In the genomic region with DNA sequence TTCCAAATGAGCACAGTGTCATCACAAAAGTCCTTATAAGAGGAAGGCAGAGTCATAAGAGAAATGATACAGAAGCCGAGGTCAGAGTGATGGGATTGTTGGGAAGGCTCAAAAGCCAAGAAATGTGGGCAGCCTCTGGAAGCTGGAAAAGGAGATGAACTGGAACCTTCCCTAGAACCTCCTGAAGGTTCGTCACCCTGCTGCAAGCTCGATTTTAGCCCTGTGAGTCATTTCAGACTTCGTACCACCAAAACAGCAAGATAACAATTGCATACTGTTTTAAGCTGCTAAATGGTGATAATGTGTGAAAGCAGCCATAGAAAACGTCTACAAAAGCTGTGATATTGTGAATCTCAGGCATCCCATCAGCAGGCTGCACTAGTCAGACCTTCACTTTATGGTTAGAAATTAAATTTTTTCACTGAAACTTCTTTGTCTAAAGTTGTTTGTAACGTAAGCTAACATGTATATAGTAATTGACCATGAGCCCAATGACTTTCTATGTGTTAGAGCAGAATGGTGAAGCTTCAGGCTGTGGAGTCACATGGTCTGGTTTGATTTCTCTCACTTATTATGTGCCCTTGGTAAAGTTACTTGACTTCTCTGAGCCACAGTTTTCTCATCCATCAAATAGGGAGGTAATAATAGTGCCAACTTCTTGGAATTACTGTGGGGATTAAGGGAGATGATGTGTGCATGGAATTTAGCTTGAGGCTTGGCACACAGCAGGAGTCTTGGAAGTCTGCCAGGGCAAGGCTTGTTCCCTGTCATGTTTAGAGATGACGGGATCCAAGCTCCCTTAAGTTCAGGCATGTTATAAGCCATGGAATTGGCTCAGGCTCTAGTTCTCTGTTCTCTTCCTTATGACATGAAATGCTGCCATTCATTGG, we compare ENCODE assay signal across 11 cellular contexts.
A peak's percentile ranks its signal among the peaks of the same experiment; 100 is the strongest.
DNase-seq lines count a peak whose midpoint lies in the region; ATAC-seq and TF ChIP-seq lines count a peak whose summit lies in the region.
"Had no signal": no experiment of that assay in that cellular context is flagged by ENCODE, and none has a peak within 500 bp of the region (broad histone marks: within the 10 kb centered on the region; RNA-seq: fewer than 3 reads in every experiment).

No MANE protein-coding gene starts in this region.

- TF ChIP-seq CTCF in CD8-positive, alpha-beta T cell (IDR thresholded peaks at IDR 0.05): no peak

- no peaks in the 10 kb centered on the region for H3K9me3 Mint-ChIP-seq in CD8-positive, alpha-beta T cell
- H3K9me3 Mint-ChIP-seq in immature natural killer cell: no peaks in the 10 kb centered on the region
- H3K9me3 Mint-ChIP-seq: dendritic cell treated with granulocyte-macrophage colony-stimulating factor and Interleukin-4, amounts not matched to agents 40 ng/mL and 50 ng/mL, for 4 days had no signal

- no peak for DNase-seq in CD8-positive, alpha-beta T cell
- DNase-seq in NCI-H1048 (lab: John Stamatoyannopoulos, UW) (peak; percentile 76), adipocyte (ENCODE audit: low read depth) (peak; percentile 79), immature natural killer cell (no peak)

- no peaks in the 10 kb centered on the region for H3K9me3 ChIP-seq in CD8-positive, alpha-beta T cell (ENCODE audit: low read length)
- no peaks in the 10 kb centered on the region for H3K9me3 ChIP-seq in adipocyte (ENCODE audit: control insufficient read depth, low read length)
- H3K9me3 ChIP-seq: pancreas, tibial nerve had no signal

- H3K4me1 Mint-ChIP-seq in CD8-positive, alpha-beta T cell (ENCODE audit: low read depth): peaks cover 1% of the 10 kb centered on the region
- no peaks in the 10 kb centered on the region for H3K4me1 Mint-ChIP-seq in immature natural killer cell

- no peak overlapping the region for H3K4me3 ChIP-seq in CD8-positive, alpha-beta T cell (ENCODE audit: low read depth, low read length)
- H3K4me3 ChIP-seq in adipocyte (ENCODE audit: low read length): no peak overlapping the region
- H3K4me3 ChIP-seq: pancreas, tibial nerve had no signal

- H3K27me3 Mint-ChIP-seq in CD8-positive, alpha-beta T cell (ENCODE audit: low read depth): no peaks in the 10 kb centered on the region
- peaks cover 0 to 2% (median 1%) of the 10 kb centered on the region in 3 donors for H3K27me3 Mint-ChIP-seq in immature natural killer cell (ENCODE audit: low read depth in 3 of 3)
- H3K27me3 Mint-ChIP-seq: dendritic cell treated with granulocyte-macrophage colony-stimulating factor and Interleukin-4, amounts not matched to agents 40 ng/mL and 50 ng/mL, for 4 days had no signal

- peak overlapping the region; percentile 6 for H3K27ac Mint-ChIP-seq in CD8-positive, alpha-beta T cell
- H3K27ac Mint-ChIP-seq in immature natural killer cell: peak overlapping the region in 3 of 6 donors; percentile 15 to 30 (median 20)
- H3K27ac Mint-ChIP-seq: dendritic cell treated with granulocyte-macrophage colony-stimulating factor and Interleukin-4, amounts not matched to agents 40 ng/mL and 50 ng/mL, for 4 days had no signal

- H3K27me3 ChIP-seq in CD8-positive, alpha-beta T cell (ENCODE audit: insufficient read depth, low read length): no peaks in the 10 kb centered on the region
- H3K27me3 ChIP-seq in adipocyte (replicated peaks; ENCODE audit: control insufficient read depth, insufficient read depth, low read length): no peaks in the 10 kb centered on the region
- H3K27me3 ChIP-seq in layer of hippocampus (ENCODE audit: control insufficient read depth, insufficient read depth, low read length): no peaks in the 10 kb centered on the region
- H3K27me3 ChIP-seq: pancreas, tibial nerve had no signal

- H3K4me1 ChIP-seq in CD8-positive, alpha-beta T cell (ENCODE audit: insufficient read depth, low read length): no peaks in the 10 kb centered on the region
- H3K4me1 ChIP-seq in adipocyte (ENCODE audit: control insufficient read depth, insufficient read depth, low read length): peaks cover 11% of the 10 kb centered on the region
- H3K4me1 ChIP-seq: pancreas had no signal

- CTCF ChIA-PET in CD8-positive, alpha-beta T cell (lab: Charles Lee): interaction anchor here (1.4 kb wide), 1 partner anchor 154 kb away, joined by 7 read pairs; no protein-coding TSS in a partner anchor

- H3K9ac ChIP-seq in adipocyte (ENCODE audit: low read length): no peak overlapping the region

- no peak overlapping the region for H3K4me3 Mint-ChIP-seq in CD8-positive, alpha-beta T cell
- H3K4me3 Mint-ChIP-seq in immature natural killer cell: no peak overlapping the region
- H3K4me3 Mint-ChIP-seq: dendritic cell treated with granulocyte-macrophage colony-stimulating factor and Interleukin-4, amounts not matched to agents 40 ng/mL and 50 ng/mL, for 4 days had no signal

- intact Hi-C loops in CD8-positive, alpha-beta T cell (cut with DNase I, micrococcal nuclease): loop anchor here in 1 of 2 experiments (10.0 kb wide), 1 partner anchor 53 kb away; no protein-coding TSS in a partner anchor

- ATAC-seq in CD8-positive, alpha-beta T cell: no peak
- no peak for ATAC-seq in HG02884 (IDR thresholded peaks at IDR 0.05; ENCODE audit: unreplicated experiment)
- no peak for ATAC-seq in HG02610 (IDR thresholded peaks at IDR 0.05; ENCODE audit: unreplicated experiment)
- no peak for ATAC-seq in HG02588 (IDR thresholded peaks at IDR 0.05; ENCODE audit: unreplicated experiment)
- ATAC-seq: pancreas had no signal

- POLR2A ChIA-PET in CD8-positive, alpha-beta T cell (lab: Charles Lee): interaction anchor here (0.9 kb wide), 1 partner anchor 14 kb away, joined by 3 read pairs; no protein-coding TSS in a partner anchor

- peaks cover 82% of the 10 kb centered on the region for H3K36me3 ChIP-seq in CD8-positive, alpha-beta T cell (ENCODE audit: insufficient read depth, low read length)
- H3K36me3 ChIP-seq in adipocyte (ENCODE audit: control insufficient read depth, insufficient read depth, low read length, severe bottlenecking): peaks cover 3% of the 10 kb centered on the region
- H3K36me3 ChIP-seq: pancreas had no signal

- peaks cover 92% of the 10 kb centered on the region for H3K36me3 Mint-ChIP-seq in CD8-positive, alpha-beta T cell
- H3K36me3 Mint-ChIP-seq in immature natural killer cell: peaks cover 25 to 80% (median 45%) of the 10 kb centered on the region in 3 donors

- H3K27ac ChIP-seq in CD8-positive, alpha-beta T cell (ENCODE audit: low read depth, low read length): no peak overlapping the region
- peak overlapping the region; percentile 35 for H3K27ac ChIP-seq in layer of hippocampus (ENCODE audit: low read depth, low read length)
- H3K27ac ChIP-seq: pancreas, tibial nerve had no signal

Comparison
In these comparisons a context has a peak if more than half of its experiments do, and no peak if none do; other contexts are left out.
1. DNase-seq: peak in NCI-H1048 (single experiment) and adipocyte (single experiment); none in CD8-positive, alpha-beta T cell (0 of 7) and immature natural killer cell (0 of 3).